17 cellular contexts compared by ENCODE assay signal in the genomic region with DNA sequence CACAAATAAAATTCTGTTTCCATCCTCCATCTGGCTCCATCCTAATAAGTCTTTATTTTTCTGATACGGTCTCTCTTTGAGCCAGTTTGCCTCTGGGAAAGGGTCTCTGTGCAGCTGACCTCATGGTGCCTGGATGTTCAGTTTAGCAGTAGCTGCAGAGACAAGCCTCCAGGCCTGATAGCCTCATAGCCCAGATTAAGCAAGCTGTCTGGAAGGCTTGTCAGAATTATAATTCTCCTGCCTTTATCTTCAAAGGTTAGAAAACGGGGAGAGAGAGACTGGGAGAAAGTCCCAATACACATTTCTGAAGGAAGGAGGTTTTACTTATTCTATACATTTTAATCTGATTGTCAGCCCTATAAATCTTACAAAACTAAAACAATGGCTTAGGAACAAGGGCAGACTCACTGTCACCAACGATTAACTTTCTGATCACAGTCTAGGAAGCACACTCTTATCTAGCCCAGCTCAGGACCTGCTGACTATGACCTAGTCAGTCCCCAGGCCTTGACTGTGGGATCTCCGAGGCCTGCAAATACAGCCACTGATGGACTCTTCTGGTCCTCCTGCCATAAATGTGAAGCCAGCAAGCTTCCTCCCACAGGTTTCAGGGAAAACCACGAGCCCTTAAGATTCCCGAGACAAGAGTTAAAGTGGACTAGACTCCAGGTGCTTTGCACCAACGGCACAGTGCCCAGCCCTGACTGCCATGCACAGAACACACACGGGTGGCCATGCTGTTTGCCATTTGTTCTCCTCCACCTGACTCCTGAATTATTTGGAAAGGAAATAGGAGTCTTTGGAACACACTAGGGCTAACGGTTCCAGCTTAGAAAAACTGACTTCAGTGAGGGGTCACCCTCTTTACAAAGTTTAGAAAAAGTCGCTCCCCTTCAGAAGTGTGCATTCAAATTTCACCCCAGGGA.
A peak's percentile ranks its signal among the peaks of the same experiment; 100 is the strongest.
DNase-seq lines count a peak whose midpoint lies in the region; ATAC-seq, FAIRE-seq and TF ChIP-seq lines count a peak whose summit lies in the region.
"Had no signal": no experiment of that assay in that cellular context is flagged by ENCODE, and none has a peak within 500 bp of the region (broad histone marks: within the 10 kb centered on the region; RNA-seq: fewer than 3 reads in every experiment).

No MANE protein-coding gene starts in this region.

- 47% methylated on average over 10 of the region's 10 CpGs for WGBS in smooth muscle cell (ENCODE audit: low lambda C conversion rate)

- TF ChIP-seq CTCF in VCaP (conservative IDR thresholded peaks at IDR 0.05) (no peak), endothelial cell of umbilical vein (IDR thresholded peaks at IDR 0.05; ENCODE audit: extremely low read depth in 1 of 2, insufficient read depth in 1 of 2, low read depth in 1 of 2, low read length in 2 of 2) (no peak), smooth muscle cell (IDR thresholded peaks at IDR 0.05; ENCODE audit: borderline replicate concordance, insufficient read depth, poor library complexity, severe bottlenecking) (no peak)

- H4K20me1 ChIP-seq in endothelial cell of umbilical vein (replicated peaks; ENCODE audit: control insufficient read depth, extremely low read depth, insufficient read depth, low read length) (no peaks in the 10 kb centered on the region), smooth muscle cell (ENCODE audit: low read depth) (no peaks in the 10 kb centered on the region)

- H3K9me3 ChIP-seq in KOPT-K1 (ENCODE audit: insufficient read depth, low read length, poor library complexity, severe bottlenecking): no peaks in the 10 kb centered on the region
- H3K9me3 ChIP-seq in endothelial cell of umbilical vein (replicated peaks; ENCODE audit: control insufficient read depth, insufficient read depth, low read length): no peaks in the 10 kb centered on the region
- no peaks in the 10 kb centered on the region for H3K9me3 ChIP-seq in smooth muscle cell (replicated peaks; ENCODE audit: low read depth)
- H3K9me3 ChIP-seq: ovary, thoracic aorta had no signal

- POLR2A ChIA-PET in endothelial cell of umbilical vein (lab: Charles Lee): no interaction called here

- H2AFZ ChIP-seq in endothelial cell of umbilical vein (ENCODE audit: low read depth, low read length) (no peak overlapping the region), smooth muscle cell (ENCODE audit: low read depth) (no peak overlapping the region)
- H2AFZ ChIP-seq: GM23338 had no signal

- H3K4me2 ChIP-seq in endothelial cell of umbilical vein (ENCODE audit: insufficient read depth, low read length): no peak overlapping the region
- peak overlapping the region; percentile 24 for H3K4me2 ChIP-seq in smooth muscle cell
- H3K4me2 ChIP-seq: GM23338 had no signal

- H3K27me3 ChIP-seq in endothelial cell of umbilical vein (ENCODE audit: control insufficient read depth in 2 of 2, insufficient read depth in 2 of 2, low read length in 2 of 2) (no peaks in the 10 kb centered on the region), smooth muscle cell (ENCODE audit: low read depth) (no peaks in the 10 kb centered on the region)
- H3K27me3 ChIP-seq: ovary had no signal

- H3K9me1 ChIP-seq in endothelial cell of umbilical vein (replicated peaks; ENCODE audit: control insufficient read depth, extremely low read depth, insufficient read depth, low read length): no peaks in the 10 kb centered on the region

- FAIRE-seq in endothelial cell of umbilical vein (lab: Jason Lieb, UNC): peak; percentile 21
- FAIRE-seq: RCC 7860 had no signal

- H3K4me1 ChIP-seq in endothelial cell of umbilical vein (ENCODE audit: control insufficient read depth, extremely low read depth, insufficient read depth, low read length) (no peaks in the 10 kb centered on the region), smooth muscle cell (ENCODE audit: low read depth) (peaks cover 17% of the 10 kb centered on the region)

- H3K4me3 ChIP-seq in endothelial cell of umbilical vein (replicated peaks in 1 of 3; ENCODE audit: insufficient read depth in 1 of 3, low read depth in 1 of 3, low read length in 3 of 3): no peak overlapping the region
- no peak overlapping the region for H3K4me3 ChIP-seq in smooth muscle cell
- H3K4me3 ChIP-seq: GM23338, ovary, thoracic aorta had no signal

- peaks cover 13% of the 10 kb centered on the region for H3F3A ChIP-seq in smooth muscle cell (ENCODE audit: low read depth)

- no TSS peak for BruUV-seq in endothelial cell of umbilical vein (replicated peaks; lab: Mats Ljungman, UMichigan)

- H3K27ac ChIP-seq in KOPT-K1 (ENCODE audit: low read depth, low read length, poor library complexity, severe bottlenecking) (peak overlapping the region; percentile 7), VCaP (peak overlapping the region; percentile 49), endothelial cell of umbilical vein (ENCODE audit: insufficient read depth, low read depth, low read length) (no peak overlapping the region), smooth muscle cell (ENCODE audit: low read depth) (peak overlapping the region; percentile 63)
- H3K27ac ChIP-seq: ovary, thoracic aorta had no signal

- no peak overlapping the region for H3K9ac ChIP-seq in endothelial cell of umbilical vein (replicated peaks; ENCODE audit: extremely low read depth, insufficient read depth, low read length)
- no peak overlapping the region for H3K9ac ChIP-seq in smooth muscle cell (ENCODE audit: low read depth)

- DNase-seq in endothelial cell of umbilical vein (ENCODE audit: low read depth, low spot score): peak; percentile 12
- no peak for DNase-seq in smooth muscle cell (lab: John Stamatoyannopoulos, UW; ENCODE audit: unreplicated experiment)
- DNase-seq in COR-L47 (lab: John Stamatoyannopoulos, UW): no peak
- DNase-seq in NK-92 treated with Interleukin-12 subunit alpha and Interleukin-12 subunit beta, amount 100 ng/mL, for 24 hours (lab: John Stamatoyannopoulos, UW): no peak
- no peak for DNase-seq in DMS 273 (lab: John Stamatoyannopoulos, UW; ENCODE audit: unreplicated experiment)
- DNase-seq: activated B cell treated with CpG ODN at 0.5 μM for 24 hours; activated CD8-positive, alpha-beta memory T cell treated with anti-CD3 and anti-CD28 coated beads for 24 hours; foreskin fibroblast; NCI-H1105; NCI-H526 treated with DMSO at 0.1 percent for 48 hours; ovary had no signal

- H3K36me3 ChIP-seq in KOPT-K1 (ENCODE audit: insufficient read depth, low read length): no peaks in the 10 kb centered on the region
- no peaks in the 10 kb centered on the region for H3K36me3 ChIP-seq in endothelial cell of umbilical vein (ENCODE audit: control insufficient read depth in 2 of 2, extremely low read depth in 1 of 2, insufficient read depth in 2 of 2, low read length in 2 of 2)
- H3K36me3 ChIP-seq in smooth muscle cell (ENCODE audit: low read depth): no peaks in the 10 kb centered on the region
- H3K36me3 ChIP-seq: ovary, thoracic aorta had no signal

- CTCF ChIA-PET in endothelial cell of umbilical vein (lab: Charles Lee): interaction anchor here (1.2 kb wide), 3 partner anchors 11 to 176 kb away, joined by 3 to 4 read pairs (median 4); no protein-coding TSS in a partner anchor

- TF ChIP-seq POLR2A in endothelial cell of umbilical vein (IDR thresholded peaks at IDR 0.05; ENCODE audit: low read depth, low read length): no peak

- no peak for ATAC-seq in GM21515 (IDR thresholded peaks at IDR 0.05; ENCODE audit: unreplicated experiment)

- intact Hi-C loops in endothelial cell of umbilical vein (cut with micrococcal nuclease): no loop called here

- dilution Hi-C loops in endothelial cell of umbilical vein (cut with MboI; ENCODE audit: extremely low pct_ligation_motif_present, low sequenced_read_pairs): no loop called here

- no peaks in the 10 kb centered on the region for H3K79me2 ChIP-seq in endothelial cell of umbilical vein (ENCODE audit: control insufficient read depth, insufficient read depth, low read length)
- H3K79me2 ChIP-seq in smooth muscle cell (ENCODE audit: low read depth): no peaks in the 10 kb centered on the region

TF ChIP-seq in endothelial cell of umbilical vein, 7 proteins besides CTCF, POLR2A, EP300 and RAD21:
- TF ChIP-seq MYC (IDR thresholded peaks at IDR 0.05; ENCODE audit: low read depth, low read length) (no peak), EZH2 (IDR thresholded peaks at IDR 0.05; ENCODE audit: borderline replicate concordance, low read depth, low read length, severe bottlenecking) (no peak), JUN (IDR thresholded peaks at IDR 0.05; ENCODE audit: borderline replicate concordance, insufficient read depth, insufficient read length, low read depth) (no peak), GATA2 (IDR thresholded peaks at IDR 0.05; ENCODE audit: insufficient read depth, insufficient read length, low read depth, low read length) (no peak), POLR2AphosphoS5 (IDR thresholded peaks at IDR 0.05; ENCODE audit: insufficient read depth, low read depth, low read length) (no peak), FOS (IDR thresholded peaks at IDR 0.05; ENCODE audit: borderline replicate concordance, insufficient read depth, low read length) (no peak)
- TF ChIP-seq, protein P1, sequence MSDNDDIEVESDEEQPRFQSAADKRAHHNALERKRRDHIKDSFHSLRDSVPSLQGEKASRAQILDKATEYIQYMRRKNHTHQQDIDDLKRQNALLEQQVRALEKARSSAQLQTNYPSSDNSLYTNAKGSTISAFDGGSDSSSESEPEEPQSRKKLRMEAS (IDR thresholded peaks at IDR 0.05; ENCODE audit: insufficient read depth, insufficient read length): no peak
